In genomic region chr1:156935719-156936118, GRCh38 we compare ENCODE assay signal across 36 cellular contexts. TPM values are rescaled to one million over a fixed set of nuclear protein-coding genes. Genes with fewer than 3 reads are reported as not detected.
"Had no signal": no experiment of that assay in that cellular context is flagged by ENCODE, and none has a peak within 500 bp of the region (broad histone marks: within the 10 kb centered on the region; RNA-seq: fewer than 3 reads in every experiment).

No MANE protein-coding gene starts in this region.

- H3K27ac ChIP-seq: ascending aorta, breast epithelium, Peyer's patch, SJSA1 had no signal

- H3K4me1 ChIP-seq: ascending aorta, breast epithelium had no signal

- H3K27ac Mint-ChIP-seq: activated B cell treated with CpG ODN at 0.5 μM for 24 hours; activated CD4-positive, alpha-beta memory T cell treated with anti-CD3 and anti-CD28 coated beads for 36 hours; activated CD8-positive, alpha-beta memory T cell treated with anti-CD3 and anti-CD28 coated beads, Interleukin-2, amount 10 ng/mL, durations not matched to agents 7 days and 5 days; activated naive CD8-positive, alpha-beta T cell treated with anti-CD3 and anti-CD28 coated beads for 36 hours; T-helper 1 cell treated with Interleukin-12 subunit alpha and Interleukin-12 subunit beta and Interleukin-4 antibody, amounts not matched to agents 30 μg/mL and 1 μg/mL, for 36 hours; T-helper 2 cell treated with Interferon-gamma antibody and Interleukin-4, amounts not matched to agents 5 μg/mL and 100 μg/mL, for 36 hours had no signal

- H3K36me3 Mint-ChIP-seq: activated CD8-positive, alpha-beta memory T cell treated with anti-CD3 and anti-CD28 coated beads, Interleukin-2, amount 10 ng/mL, durations not matched to agents 7 days and 5 days; activated naive CD8-positive, alpha-beta T cell treated with anti-CD3 and anti-CD28 coated beads for 36 hours had no signal

- H3K9me3 ChIP-seq: ascending aorta, breast epithelium, MG63, Peyer's patch, SJSA1, SK-N-SH had no signal

- H3K4me3 ChIP-seq: ascending aorta, breast epithelium, K562, MG63, Peyer's patch, SJSA1 had no signal

- H3K4me2 ChIP-seq: SK-N-SH had no signal

- H3K9me3 Mint-ChIP-seq: activated B cell treated with CpG ODN at 0.5 μM for 24 hours; activated CD4-positive, alpha-beta memory T cell treated with anti-CD3 and anti-CD28 coated beads for 36 hours; activated naive CD8-positive, alpha-beta T cell treated with anti-CD3 and anti-CD28 coated beads for 36 hours; T-helper 1 cell treated with Interleukin-12 subunit alpha and Interleukin-12 subunit beta and Interleukin-4 antibody, amounts not matched to agents 30 μg/mL and 1 μg/mL, for 36 hours; T-helper 2 cell treated with Interferon-gamma antibody and Interleukin-4, amounts not matched to agents 5 μg/mL and 100 μg/mL, for 36 hours had no signal

- H3K36me3 ChIP-seq: breast epithelium had no signal

- H3K4me1 Mint-ChIP-seq: activated B cell treated with CpG ODN at 0.5 μM for 24 hours; activated naive CD8-positive, alpha-beta T cell treated with anti-CD3 and anti-CD28 coated beads for 36 hours had no signal

- H3K27me3 ChIP-seq: ascending aorta, breast epithelium, MG63, Peyer's patch, SJSA1 had no signal

- H3K4me3 Mint-ChIP-seq: activated B cell treated with CpG ODN at 0.5 μM for 24 hours; activated CD4-positive, alpha-beta memory T cell treated with anti-CD3 and anti-CD28 coated beads for 36 hours; activated CD8-positive, alpha-beta memory T cell treated with anti-CD3 and anti-CD28 coated beads, Interleukin-2, amount 10 ng/mL, durations not matched to agents 7 days and 5 days; activated naive CD8-positive, alpha-beta T cell treated with anti-CD3 and anti-CD28 coated beads for 36 hours; T-helper 1 cell treated with Interleukin-12 subunit alpha and Interleukin-12 subunit beta and Interleukin-4 antibody, amounts not matched to agents 30 μg/mL and 1 μg/mL, for 36 hours; T-helper 2 cell treated with Interferon-gamma antibody and Interleukin-4, amounts not matched to agents 5 μg/mL and 100 μg/mL, for 36 hours had no signal

- DNase-seq: activated B cell treated with CpG ODN at 0.5 μM for 24 hours; activated CD4-positive, alpha-beta memory T cell treated with anti-CD3 and anti-CD28 coated beads for 36 hours; activated CD4-positive, alpha-beta T cell treated with anti-CD3 and anti-CD28 coated beads for 4 hours; activated CD4-positive, alpha-beta T cell treated with anti-CD3 and anti-CD28 coated beads, Interleukin-2, amount 50 U/mL, for 1 hour; activated CD4-positive, CD25-positive, alpha-beta regulatory T cell treated with anti-CD3 and anti-CD28 coated beads, Interleukin-2, amount 50 U/mL, for 72 hours; activated CD8-positive, alpha-beta memory T cell treated with anti-CD3 and anti-CD28 coated beads, Interleukin-2, amount 10 ng/mL, durations not matched to agents 7 days and 5 days; activated CD8-positive, alpha-beta memory T cell treated with anti-CD3 and anti-CD28 coated beads, Interleukin-2, amount 50 U/mL, for 48 hours; activated effector memory CD4-positive, alpha-beta T cell treated with Interleukin-2 at 50 U/mL for 16 hours; activated naive CD4-positive, alpha-beta T cell; activated naive CD4-positive, alpha-beta T cell treated with anti-CD3 and anti-CD28 coated beads, Interleukin-2, amount 50 U/mL, for 16 hours; activated naive CD8-positive, alpha-beta T cell treated with anti-CD3 and anti-CD28 coated beads for 36 hours; activated T-cell treated with anti-CD3 and anti-CD28 coated beads, Interleukin-2, amount 50 U/mL, for 48 hours; amniotic stem cell; Karpas-422; MG63; NCI-H1048; NCI-H1105 treated with DMSO at 0.1 percent for 48 hours; NCI-H1436; NCI-H1694; NCI-H2029; NCI-H345; NCI-H524 treated with DMSO at 0.1 percent for 48 hours; PC-3; RPMI8226; SHP77 treated with DMSO at 0.1 percent for 48 hours; SK-N-SH had no signal

- H3K9ac ChIP-seq: SK-N-SH had no signal

- FAIRE-seq: K562, TTC549 had no signal

- ATAC-seq: activated CD8-positive, alpha-beta memory T cell treated with anti-CD3 and anti-CD28 coated beads, Interleukin-2, amount 10 ng/mL, durations not matched to agents 7 days and 5 days; K562; PC-3 had no signal

RNA-seq across cellular contexts. Expression of gene LRRC71, which starts 15.3 kb away (rescaled TPM):
- total RNA-seq: activated B cell treated with CpG ODN at 0.5 μM for 24 hours; activated CD4-positive, alpha-beta memory T cell treated with anti-CD3 and anti-CD28 coated beads for 36 hours; activated CD8-positive, alpha-beta memory T cell treated with anti-CD3 and anti-CD28 coated beads, Interleukin-2, amount 10 ng/mL, durations not matched to agents 7 days and 5 days; activated naive CD8-positive, alpha-beta T cell treated with anti-CD3 and anti-CD28 coated beads for 36 hours; ascending aorta; breast epithelium; cardiac septum; NCI-H460; Peyer's patch; SJSA1 had no signal

RNA-seq across cellular contexts. Expression of gene PEAR1, which starts 42.2 kb away (rescaled TPM):
- total RNA-seq: activated B cell treated with CpG ODN at 0.5 μM for 24 hours; activated CD4-positive, alpha-beta memory T cell treated with anti-CD3 and anti-CD28 coated beads for 36 hours; activated CD8-positive, alpha-beta memory T cell treated with anti-CD3 and anti-CD28 coated beads, Interleukin-2, amount 10 ng/mL, durations not matched to agents 7 days and 5 days; activated naive CD8-positive, alpha-beta T cell treated with anti-CD3 and anti-CD28 coated beads for 36 hours had no signal
